In the genomic region with DNA sequence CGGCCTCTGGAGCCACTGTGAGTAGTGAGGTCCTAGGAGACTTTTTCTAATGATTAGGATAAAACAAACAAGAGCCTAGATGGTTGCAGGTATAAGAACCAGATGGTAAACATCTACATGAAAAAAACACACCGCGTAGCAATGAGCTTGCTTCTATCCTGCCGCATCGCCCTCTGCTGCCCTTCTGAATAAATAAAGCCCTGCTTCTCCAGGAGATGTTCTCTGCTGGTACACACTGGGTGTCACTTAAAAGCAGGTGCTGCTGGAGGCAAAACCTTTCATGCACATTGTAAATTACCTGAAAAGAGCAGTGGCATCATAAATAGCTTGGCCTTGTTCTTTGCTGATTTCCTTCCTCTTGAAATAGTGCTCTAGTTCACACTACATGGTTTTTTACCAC, we compare ENCODE assay signal across 13 cellular contexts.
DNase-seq lines count a peak whose midpoint lies in the region; ATAC-seq and TF ChIP-seq lines count a peak whose summit lies in the region.
"Had no signal": no experiment of that assay in that cellular context is flagged by ENCODE, and none has a peak within 500 bp of the region (broad histone marks: within the 10 kb centered on the region; RNA-seq: fewer than 3 reads in every experiment).

No MANE protein-coding gene starts in this region.

- DNase-seq in DMS 273 (lab: John Stamatoyannopoulos, UW; ENCODE audit: unreplicated experiment): peak; percentile 36
- DNase-seq in DMS 273 treated with DMSO at 0.1 percent for 48 hours (lab: John Stamatoyannopoulos, UW): no peak
- no peak for DNase-seq in astrocyte of the cerebellum (ENCODE audit: low read depth)
- DNase-seq in medulla oblongata (ENCODE audit: extremely low spot score): peak; percentile 29
- no peak for DNase-seq in psoas muscle
- no peak for DNase-seq in ureter (ENCODE audit: low spot score)
- DNase-seq: 8988T, activated gamma-delta T cell treated with Interleukin-2 at 50 U/mL for 16 hours, left cardiac atrium, NCI-H2107 had no signal

- peaks cover 0 to 7% (median 0%) of the 10 kb centered on the region in 3 donors for H3K27me3 ChIP-seq in psoas muscle (ENCODE audit: insufficient read depth in 3 of 3, low read length in 2 of 3)
- H3K27me3 ChIP-seq: right atrium auricular region had no signal

- 45 to 56% (median 55%) methylated on average over 5 of the region's 5 CpGs for WGBS in psoas muscle, 3 donors

- ATAC-seq in HG03196 (IDR thresholded peaks at IDR 0.05; ENCODE audit: unreplicated experiment) (no peak), psoas muscle (no peak)
- ATAC-seq: left cardiac atrium had no signal

- no peaks in the 10 kb centered on the region for H3K4me1 ChIP-seq in psoas muscle
- H3K4me1 ChIP-seq: right atrium auricular region had no signal

- in situ Hi-C loops in astrocyte of the cerebellum (cut with HindIII; ENCODE audit: low sequenced_read_pairs): no loop called here

- intact Hi-C loops in psoas muscle (cut with DNase I): no loop called here

- H3K4me3 ChIP-seq in astrocyte of the cerebellum (ENCODE audit: low read depth, low read length): no peak overlapping the region
- no peak overlapping the region for H3K4me3 ChIP-seq in psoas muscle
- H3K4me3 ChIP-seq: right atrium auricular region had no signal

- TF ChIP-seq CTCF in LNCAP (IDR thresholded peaks at IDR 0.05) (peak; percentile 47), astrocyte of the cerebellum (IDR thresholded peaks at IDR 0.05; ENCODE audit: low read depth, low read length, missing control alignments) (peak; percentile 12), psoas muscle (IDR thresholded peaks at IDR 0.05) (no peak)

- no peak overlapping the region for H3K27ac ChIP-seq in psoas muscle
- H3K27ac ChIP-seq: right atrium auricular region had no signal

- H3K36me3 ChIP-seq in psoas muscle (ENCODE audit: insufficient read depth in 1 of 2, low read depth in 1 of 2): no peaks in the 10 kb centered on the region
- H3K36me3 ChIP-seq: right atrium auricular region had no signal

- H3K9me3 ChIP-seq in psoas muscle: no peaks in the 10 kb centered on the region
- H3K9me3 ChIP-seq: right atrium auricular region had no signal

Comparison
In these comparisons a context has a peak if more than half of its experiments do, and no peak if none do; other contexts are left out.
1. DNase-seq: peak in DMS 273 (single experiment) and medulla oblongata (single experiment); none in DMS 273 treated with DMSO at 0.1 percent for 48 hours (single experiment), astrocyte of the cerebellum (single experiment), psoas muscle (0 of 2) and ureter (single experiment).